ENCODE assay signal across 2 cellular contexts in genomic region chr4:141587897-141588296, GRCh38.
TF ChIP-seq lines count a peak whose summit lies in the region.

No MANE protein-coding gene starts in this region.

TF ChIP-seq in endothelial cell of umbilical vein, 7 proteins besides CTCF, POLR2A, EP300 and RAD21:
- peak; percentile 36 for TF ChIP-seq JUN (IDR thresholded peaks at IDR 0.05; ENCODE audit: borderline replicate concordance, insufficient read depth, insufficient read length, low read depth)
- no peak for TF ChIP-seq GATA2 (IDR thresholded peaks at IDR 0.05; ENCODE audit: insufficient read depth, insufficient read length, low read depth, low read length)
- peak; percentile 71 for TF ChIP-seq FOS (IDR thresholded peaks at IDR 0.05; ENCODE audit: borderline replicate concordance, insufficient read depth, low read length)

TF ChIP-seq in HepG2, 621 proteins besides CTCF, POLR2A, EP300 and RAD21:
- TF ChIP-seq ZNF775 (CRISPR knock-in tag; IDR thresholded peaks at IDR 0.05; ENCODE audit: borderline replicate concordance) (no peak), ZNF207 (IDR thresholded peaks at IDR 0.05; ENCODE audit: borderline replicate concordance) (no peak), KDM6A (CRISPR knock-in tag; IDR thresholded peaks at IDR 0.05; ENCODE audit: low read depth) (no peak), NFYB (CRISPR knock-in tag; IDR thresholded peaks at IDR 0.05) (no peak), ZNF329 (CRISPR knock-in tag; IDR thresholded peaks at IDR 0.05; ENCODE audit: low read depth) (no peak), ATF7 (IDR thresholded peaks at IDR 0.05) (no peak), ATF7 (CRISPR knock-in tag; IDR thresholded peaks at IDR 0.05) (no peak), ZNF652 (CRISPR knock-in tag; IDR thresholded peaks at IDR 0.05; ENCODE audit: borderline replicate concordance, low read depth) (no peak), TEAD2 (CRISPR knock-in tag; IDR thresholded peaks at IDR 0.05) (no peak)
- TF ChIP-seq, protein P1, sequence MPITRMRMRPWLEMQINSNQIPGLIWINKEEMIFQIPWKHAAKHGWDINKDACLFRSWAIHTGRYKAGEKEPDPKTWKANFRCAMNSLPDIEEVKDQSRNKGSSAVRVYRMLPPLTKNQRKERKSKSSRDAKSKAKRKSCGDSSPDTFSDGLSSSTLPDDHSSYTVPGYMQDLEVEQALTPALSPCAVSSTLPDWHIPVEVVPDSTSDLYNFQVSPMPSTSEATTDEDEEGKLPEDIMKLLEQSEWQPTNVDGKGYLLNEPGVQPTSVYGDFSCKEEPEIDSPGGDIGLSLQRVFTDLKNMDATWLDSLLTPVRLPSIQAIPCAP (CRISPR knock-in tag; IDR thresholded peaks at IDR 0.05; ENCODE audit: low read depth) = no peak
- TF ChIP-seq, protein P2, sequence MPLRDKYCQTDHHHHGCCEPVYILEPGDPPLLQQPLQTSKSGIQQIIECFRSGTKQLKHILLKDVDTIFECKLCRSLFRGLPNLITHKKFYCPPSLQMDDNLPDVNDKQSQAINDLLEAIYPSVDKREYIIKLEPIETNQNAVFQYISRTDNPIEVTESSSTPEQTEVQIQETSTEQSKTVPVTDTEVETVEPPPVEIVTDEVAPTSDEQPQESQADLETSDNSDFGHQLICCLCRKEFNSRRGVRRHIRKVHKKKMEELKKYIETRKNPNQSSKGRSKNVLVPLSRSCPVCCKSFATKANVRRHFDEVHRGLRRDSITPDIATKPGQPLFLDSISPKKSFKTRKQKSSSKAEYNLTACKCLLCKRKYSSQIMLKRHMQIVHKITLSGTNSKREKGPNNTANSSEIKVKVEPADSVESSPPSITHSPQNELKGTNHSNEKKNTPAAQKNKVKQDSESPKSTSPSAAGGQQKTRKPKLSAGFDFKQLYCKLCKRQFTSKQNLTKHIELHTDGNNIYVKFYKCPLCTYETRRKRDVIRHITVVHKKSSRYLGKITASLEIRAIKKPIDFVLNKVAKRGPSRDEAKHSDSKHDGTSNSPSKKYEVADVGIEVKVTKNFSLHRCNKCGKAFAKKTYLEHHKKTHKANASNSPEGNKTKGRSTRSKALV (CRISPR knock-in tag; IDR thresholded peaks at IDR 0.05) = no peak
TF ChIP-seq in HepG2: peak in this region for 0.
